8 cellular contexts compared by ENCODE assay signal in genomic region chr6:80214436-80215022, GRCh38.
DNase-seq lines count a peak whose midpoint lies in the region; ATAC-seq and TF ChIP-seq lines count a peak whose summit lies in the region.

No MANE protein-coding gene starts in this region.

- ATAC-seq in left lobe of liver = peak; percentile 94

- H3K4me1 Mint-ChIP-seq in activated naive CD4-positive, alpha-beta T cell treated with anti-CD3 and anti-CD28 coated beads for 36 hours (ENCODE audit: low read depth) = peaks cover 5% of the 10 kb centered on the region

- no peak overlapping the region for H3K4me3 ChIP-seq in Jurkat, Clone E6-1 (ENCODE audit: low read length)
- H3K4me3 ChIP-seq in OCI-LY7 (ENCODE audit: low read depth, low read length, poor library complexity, severe bottlenecking) (no peak overlapping the region), cardiac fibroblast (replicated peaks in 1 of 2; ENCODE audit: low read depth in 2 of 2, low read length in 2 of 2) (no peak overlapping the region), transverse colon (no peak overlapping the region)

- peaks cover 3% of the 10 kb centered on the region for H3K36me3 Mint-ChIP-seq in activated naive CD4-positive, alpha-beta T cell treated with anti-CD3 and anti-CD28 coated beads for 36 hours (ENCODE audit: low read depth)

- no peak overlapping the region for H2AFZ ChIP-seq in OCI-LY7 (ENCODE audit: low read length)

- H3K4me1 ChIP-seq in OCI-LY7 (ENCODE audit: insufficient read depth, low read length, poor library complexity, severe bottlenecking) (no peaks in the 10 kb centered on the region), transverse colon (peaks cover 0 to 17% (median 0%) of the 10 kb centered on the region in 4 donors)

- H3K27ac Mint-ChIP-seq in activated naive CD4-positive, alpha-beta T cell treated with anti-CD3 and anti-CD28 coated beads for 36 hours = no peak overlapping the region

- H3K9me2 ChIP-seq in OCI-LY7 (ENCODE audit: insufficient read depth, low read length) = no peaks in the 10 kb centered on the region; the same call in 1 of the 2 replicates

- H3K4me3 Mint-ChIP-seq in activated naive CD4-positive, alpha-beta T cell treated with anti-CD3 and anti-CD28 coated beads for 36 hours = no peak overlapping the region

- in situ Hi-C loops in transverse colon (cut with MboI; ENCODE audit: low pct_ligation_motif_present in 1 of 4, low pct_unique_long_range_greater_than_20kb in 1 of 4, low sequenced_read_pairs in 3 of 4) = no loop called here

- no peaks in the 10 kb centered on the region for H3K27me3 Mint-ChIP-seq in activated naive CD4-positive, alpha-beta T cell treated with anti-CD3 and anti-CD28 coated beads for 36 hours (ENCODE audit: low read depth)

- TF ChIP-seq POLR2A in transverse colon (IDR thresholded peaks at IDR 0.05) = no peak

- H3K36me3 ChIP-seq in OCI-LY7 (ENCODE audit: insufficient read depth, low read length) = no peaks in the 10 kb centered on the region
- no peaks in the 10 kb centered on the region for H3K36me3 ChIP-seq in transverse colon

- TF ChIP-seq CTCF in OCI-LY7 (conservative IDR thresholded peaks at IDR 0.05; ENCODE audit: low read length) (peak; percentile 84), cardiac fibroblast (IDR thresholded peaks at IDR 0.05; ENCODE audit: low read depth, low read length) (peak; percentile 78), transverse colon (IDR thresholded peaks at IDR 0.05) (peak; percentile 58 to 65 (median 60))

- H3K9me3 ChIP-seq in OCI-LY7 (ENCODE audit: low read length) (no peaks in the 10 kb centered on the region), transverse colon (no peaks in the 10 kb centered on the region)

- H3K27me3 ChIP-seq in transverse colon = no peaks in the 10 kb centered on the region

- DNase-seq in activated naive CD4-positive, alpha-beta T cell treated with anti-CD3 and anti-CD28 coated beads for 36 hours = peak; percentile 14
- no peak for DNase-seq in activated naive CD4-positive, alpha-beta T cell (lab: John Stamatoyannopoulos, UW)
- DNase-seq in H4 (ENCODE audit: low spot score) (peak; percentile 21), OCI-LY7 (ENCODE audit: low spot score) (peak; percentile 33), cardiac fibroblast (ENCODE audit: low read depth in 2 of 2) (peak; percentile 76 to 79), left lobe of liver (ENCODE audit: low spot score) (no peak), transverse colon (peak; percentile 11)
- peak; percentile 49 for DNase-seq in Jurkat, Clone E6-1 (ENCODE audit: low read depth, low spot score)

- CTCF ChIA-PET in activated naive CD4-positive, alpha-beta T cell treated with anti-CD3 and anti-CD28 coated beads for 36 hours (lab: Charles Lee) = interaction anchor here (0.5 to 1.8 kb wide), 14 partner anchors 9 to 1539 kb away, joined by 3 to 12 read pairs (median 3); no protein-coding TSS in a partner anchor
- CTCF ChIA-PET in OCI-LY7 (lab: Charles Lee; ENCODE audit: unreplicated experiment) = interaction anchor here (1.1 kb wide), 1 partner anchor 12 kb away, joined by 3 read pairs; no protein-coding TSS in a partner anchor

- intact Hi-C loops in activated naive CD4-positive, alpha-beta T cell treated with anti-CD3 and anti-CD28 coated beads for 36 hours (cut with micrococcal nuclease) = loop anchor here (1.0 to 10.0 kb wide), 4 partner anchors 123 to 1538 kb away; partner anchors contain the start of gene TENT5A
- intact Hi-C loops in OCI-LY7 (cut with micrococcal nuclease; ENCODE audit: unreplicated experiment) = no loop called here
- intact Hi-C loops in transverse colon (cut with DNase I; ENCODE audit: low total_unique reads) = loop anchor here (5.0 kb wide), 1 partner anchor 1538 kb away; the partner anchor contains the start of gene TENT5A

- BruUV-seq in OCI-LY7 (replicated peaks; lab: Mats Ljungman, UMichigan) = no TSS peak

- no peak overlapping the region for H3K27ac ChIP-seq in OCI-LY7 (ENCODE audit: low read depth, low read length, poor library complexity, severe bottlenecking)
- H3K27ac ChIP-seq in transverse colon = no peak overlapping the region

- no peaks in the 10 kb centered on the region for H3K9me3 Mint-ChIP-seq in activated naive CD4-positive, alpha-beta T cell treated with anti-CD3 and anti-CD28 coated beads for 36 hours

- WGBS in transverse colon (ENCODE audit: low coverage in 1 of 2), 2 donors = 52 to 60% methylated on average over 4 of the region's 4 CpGs

- H3K79me2 ChIP-seq in OCI-LY7 (ENCODE audit: insufficient read depth, low read depth, low read length) = no peaks in the 10 kb centered on the region

- H3K4me2 ChIP-seq in OCI-LY7 (ENCODE audit: low read length) = no peak overlapping the region

- no peak for TF ChIP-seq EP300 in transverse colon (IDR thresholded peaks at IDR 0.05; ENCODE audit: low read depth)

- no peaks in the 10 kb centered on the region for H4K20me1 ChIP-seq in OCI-LY7 (ENCODE audit: insufficient read depth, low read length)

- POLR2A ChIA-PET in OCI-LY7 (lab: Charles Lee) = interaction anchor here (0.5 to 1.4 kb wide), 3 partner anchors 9 to 173 kb away, joined by 3 to 5 read pairs (median 3); no protein-coding TSS in a partner anchor

Comparison
In these comparisons a context has a peak if more than half of its experiments do, and no peak if none do; other contexts are left out.
1. DNase-seq: peak in activated naive CD4-positive, alpha-beta T cell treated with anti-CD3 and anti-CD28 coated beads for 36 hours (single experiment), H4 (single experiment), Jurkat, Clone E6-1 (single experiment), OCI-LY7 (single experiment), cardiac fibroblast (2 of 2) and transverse colon (single experiment); none in activated naive CD4-positive, alpha-beta T cell (0 of 4) and left lobe of liver (single experiment).
2. Peak in every context shown above with its lines, with median percentiles within 50 percentile points of each other: CTCF ChIP-seq.